Comparison of ENCODE assay signal across 17 cellular contexts in genomic region chr4:41202356-41202755, GRCh38. TPM values are rescaled to one million over a fixed set of nuclear protein-coding genes. Genes with fewer than 3 reads are reported as not detected.
A peak's percentile ranks its signal among the peaks of the same experiment; 100 is the strongest.
DNase-seq lines count a peak whose midpoint lies in the region; ATAC-seq and TF ChIP-seq lines count a peak whose summit lies in the region.
"Had no signal": no experiment of that assay in that cellular context is flagged by ENCODE, and none has a peak within 500 bp of the region (broad histone marks: within the 10 kb centered on the region; RNA-seq: fewer than 3 reads in every experiment).

No MANE protein-coding gene starts in this region.

- H3K27me3 Mint-ChIP-seq in mesothelial cell of epicardium (ENCODE audit: low read depth), result no peaks in the 10 kb centered on the region
- peaks cover 59% of the 10 kb centered on the region for H3K27me3 Mint-ChIP-seq in stimulated activated naive CD8-positive, alpha-beta T cell treated with anti-CD3 and anti-CD28 coated beads, Interleukin-15, amount 100 ng/mL, for 72 hours

- H3K9me3 Mint-ChIP-seq in mesothelial cell of epicardium, result no peaks in the 10 kb centered on the region
- no peaks in the 10 kb centered on the region for H3K9me3 Mint-ChIP-seq in stimulated activated naive CD8-positive, alpha-beta T cell treated with anti-CD3 and anti-CD28 coated beads, Interleukin-15, amount 100 ng/mL, for 72 hours

- intact Hi-C loops in heart right ventricle (cut with DNase I) (loop anchor here in 2 of 10 donors (10.0 kb wide), 1 partner anchor 58 kb away; no protein-coding TSS in a partner anchor), Right ventricle myocardium superior (cut with DNase I) (no loop called here), thyroid gland (cut with DNase I) (loop anchor here (10.0 kb wide), 1 partner anchor 78 kb away; no protein-coding TSS in a partner anchor)

- DNase-seq in heart right ventricle (no peak), Right ventricle myocardium superior (no peak), dermis blood vessel endothelial cell (peak; percentile 41), mesothelial cell of epicardium (ENCODE audit: low spot score in 2 of 2, unreplicated experiment in 2 of 2) (no peak), thyroid gland (no peak), NCI-H1930 (lab: John Stamatoyannopoulos, UW) (no peak), H4 (ENCODE audit: low spot score) (no peak)
- DNase-seq in stimulated activated naive CD8-positive, alpha-beta T cell treated with anti-CD3 and anti-CD28 coated beads, Interleukin-15, amount 100 ng/mL, for 72 hours, result no peak
- DNase-seq: C1 segment of cervical spinal cord, DND-41, NCI-H1417, NCI-H187 treated with DMSO at 0.1 percent for 48 hours, NCI-H2171, NCI-H446 treated with DMSO at 0.1 percent for 48 hours, OCI-M1 had no signal

- H3K4me3 ChIP-seq in heart right ventricle, result no peak overlapping the region
- H3K4me3 ChIP-seq in thyroid gland (replicated peaks in 1 of 3), result no peak overlapping the region
- H3K4me3 ChIP-seq: GM12878 had no signal

- TF ChIP-seq CTCF in heart right ventricle (IDR thresholded peaks at IDR 0.05), result no peak
- TF ChIP-seq CTCF in mesothelial cell of epicardium (IDR thresholded peaks at IDR 0.05; ENCODE audit: unreplicated experiment), result no peak
- no peak for TF ChIP-seq CTCF in thyroid gland (IDR thresholded peaks at IDR 0.05)

- 57 to 63% methylated on average over 4 of the region's 4 CpGs for WGBS in heart right ventricle, 2 donors
- WGBS in thyroid gland, 2 donors, result 79% methylated on average over 4 of the region's 4 CpGs

- H3K9me3 ChIP-seq in heart right ventricle, result no peaks in the 10 kb centered on the region
- H3K9me3 ChIP-seq in thyroid gland, result no peaks in the 10 kb centered on the region

- H3K4me3 Mint-ChIP-seq in mesothelial cell of epicardium, result no peak overlapping the region
- H3K4me3 Mint-ChIP-seq in stimulated activated naive CD8-positive, alpha-beta T cell treated with anti-CD3 and anti-CD28 coated beads, Interleukin-15, amount 100 ng/mL, for 72 hours, result no peak overlapping the region

- H3K36me3 Mint-ChIP-seq in mesothelial cell of epicardium, result no peaks in the 10 kb centered on the region

- H3K27ac Mint-ChIP-seq in mesothelial cell of epicardium, result peak overlapping the region; percentile 27
- no peak overlapping the region for H3K27ac Mint-ChIP-seq in stimulated activated naive CD8-positive, alpha-beta T cell treated with anti-CD3 and anti-CD28 coated beads, Interleukin-15, amount 100 ng/mL, for 72 hours

- H3K4me1 Mint-ChIP-seq in mesothelial cell of epicardium, result peaks cover 59% of the 10 kb centered on the region
- peaks cover 3% of the 10 kb centered on the region for H3K4me1 Mint-ChIP-seq in stimulated activated naive CD8-positive, alpha-beta T cell treated with anti-CD3 and anti-CD28 coated beads, Interleukin-15, amount 100 ng/mL, for 72 hours

- H3K27me3 ChIP-seq in heart right ventricle (no peaks in the 10 kb centered on the region), thyroid gland (no peaks in the 10 kb centered on the region)

- no peak for TF ChIP-seq POLR2A in thyroid gland (IDR thresholded peaks at IDR 0.05)

- H3K27ac ChIP-seq in heart right ventricle (peak overlapping the region in 6 of 10 donors; percentile 28 to 76 (median 56)), thyroid gland (peak overlapping the region in 2 of 3 donors; percentile 11 to 85)
- H3K27ac ChIP-seq: HL-60 had no signal

- H3K36me3 ChIP-seq in heart right ventricle (no peaks in the 10 kb centered on the region), thyroid gland (no peaks in the 10 kb centered on the region)

- ATAC-seq in heart right ventricle, result no peak
- ATAC-seq in Right ventricle myocardium superior (ENCODE audit: poor library complexity), result no peak
- ATAC-seq in stimulated activated naive CD8-positive, alpha-beta T cell treated with anti-CD3 and anti-CD28 coated beads, Interleukin-15, amount 100 ng/mL, for 72 hours, result no peak
- ATAC-seq: GM12878 had no signal

- H3K4me1 ChIP-seq in heart right ventricle, result peaks cover 6 to 100% (median 80%) of the 10 kb centered on the region in 9 donors
- H3K4me1 ChIP-seq in thyroid gland, result peaks cover 74 to 91% of the 10 kb centered on the region in 2 donors

RNA-seq across cellular contexts. Expression of gene APBB2, which starts 12.0 kb away (rescaled TPM):
- total RNA-seq in heart right ventricle, result 10 to 100 TPM; 22.3 to 35.4 (median 27.8) TPM
- polyA plus RNA-seq in heart right ventricle, result 10 to 100 TPM in 1 of 2 donors, 1 to 10 TPM in 1; 5.2 to 12.0 TPM
- 22.5 TPM for total RNA-seq in Right ventricle myocardium superior
- total RNA-seq in dermis blood vessel endothelial cell, result 88.2 and 118 TPM in 2 replicates
- total RNA-seq in mesothelial cell of epicardium, result 56.6 to 63.5 TPM (median 63.2 TPM) in 3 replicates
- 100 to 1,000 TPM; 174 to 253 (median 199) TPM for total RNA-seq in thyroid gland
- 25.5 and 25.7 TPM in 2 replicates for total RNA-seq in H4 (2014; rRNA removed; shearing (Covaris generic))

RNA-seq across cellular contexts. Expression of gene UCHL1, which starts 54.4 kb away (rescaled TPM):
- total RNA-seq in heart right ventricle, result 10 to 100 TPM in 6 of 10 donors, 1 to 10 TPM in 4; 3.2 to 75.9 (median 12.1) TPM
- 1 to 10 TPM; 7.8 to 8.5 TPM for polyA plus RNA-seq in heart right ventricle
- total RNA-seq in Right ventricle myocardium superior, result 9.5 TPM
- total RNA-seq in dermis blood vessel endothelial cell, result 235 and 251 TPM in 2 replicates
- 161 to 181 TPM (median 163 TPM) in 3 replicates for total RNA-seq in mesothelial cell of epicardium
- 100 to 1,000 TPM in 2 of 4 donors, 10 to 100 TPM in 2; 28.2 to 245 (median 116) TPM for total RNA-seq in thyroid gland
- 3,870 and 4,075 TPM in 2 replicates for total RNA-seq in H4 (2014; rRNA removed; shearing (Covaris generic))

Comparison
In these comparisons a context has a peak if more than half of its experiments do, and no peak if none do; other contexts are left out.
1. RNA of gene UCHL1, which starts 54.4 kb away (total RNA-seq): 3,870 to 4,075 TPM in H4; 235 to 251 TPM in dermis blood vessel endothelial cell, 161 to 181 TPM in mesothelial cell of epicardium, 28.2 to 245 TPM in thyroid gland, 3.2 to 75.9 TPM in heart right ventricle and 9.5 TPM in Right ventricle myocardium superior (single experiment); every median in the first group is over 10 times any median in the second.